7 cellular contexts compared by ENCODE assay signal in genomic region chr14:103528512-103529382, GRCh38. TPM values are rescaled to one million over a fixed set of nuclear protein-coding genes. Genes with fewer than 3 reads are reported as not detected.
DNase-seq lines count a peak whose midpoint lies in the region; ATAC-seq and TF ChIP-seq lines count a peak whose summit lies in the region.

TSS of gene TRMT61A (plus strand) at chr14:103529196. CDS start at chr14:103529979, 783 bp downstream.

- ATAC-seq in GM18505 (IDR thresholded peaks at IDR 0.05; ENCODE audit: unreplicated experiment), result no peak
- ATAC-seq in HG03571 (IDR thresholded peaks at IDR 0.05; ENCODE audit: unreplicated experiment), result peak; percentile 39

- peak; percentile 41 for DNase-seq in NCI-H82 treated with DMSO at 0.1 percent for 48 hours (lab: John Stamatoyannopoulos, UW; ENCODE audit: unreplicated experiment)
- DNase-seq in effector CD8-positive, alpha-beta T cell (lab: John Stamatoyannopoulos, UW), result peak; percentile 73
- DNase-seq in medulla oblongata (ENCODE audit: extremely low spot score), result peak; percentile 94
- peak; percentile 56 to 71 (median 59) for DNase-seq in stimulated activated CD4-positive, alpha-beta T cell treated with anti-CD3 and anti-CD28 coated beads, TNF-alpha, amount 100 ng/mL, for 48 hours (ENCODE audit: low read depth in 3 of 3)

- CTCF ChIA-PET in activated CD8-positive, alpha-beta memory T cell treated with anti-CD3 and anti-CD28 coated beads for 36 hours (lab: Charles Lee), result interaction anchor here (1.7 to 6.9 kb wide), 3 partner anchors 9 to 29 kb away, joined by 6 to 38 read pairs (median 12); no protein-coding TSS in a partner anchor

- TF ChIP-seq POLR2A in GM18505 (IDR thresholded peaks at IDR 0.05; ENCODE audit: borderline replicate concordance, extremely low read depth, insufficient read depth, insufficient read length), result peak; percentile 75

- POLR2A ChIA-PET in activated CD8-positive, alpha-beta memory T cell treated with anti-CD3 and anti-CD28 coated beads for 36 hours (lab: Charles Lee), result interaction anchor here (1.0 to 1.1 kb wide), 2 partner anchors 8 to 10 kb away, joined by 3 read pairs; no protein-coding TSS in a partner anchor

RNA-seq across cellular contexts. Expression of gene TRMT61A, which starts in this region (rescaled TPM):
- 10 to 100 TPM; 23.2 TPM for total RNA-seq in activated CD8-positive, alpha-beta memory T cell treated with anti-CD3 and anti-CD28 coated beads for 36 hours

Comparison
In these comparisons a context has a peak if more than half of its experiments do, and no peak if none do; other contexts are left out.
1. DNase-seq: peak in every context shown above with its lines; median percentile 94 in medulla oblongata; 73 in effector CD8-positive, alpha-beta T cell; 59 in stimulated activated CD4-positive, alpha-beta T cell treated with anti-CD3 and anti-CD28 coated beads, TNF-alpha, amount 100 ng/mL, for 48 hours; 41 in NCI-H82 treated with DMSO at 0.1 percent for 48 hours.